ENCODE assay signal across 25 cellular contexts in the genomic region with DNA sequence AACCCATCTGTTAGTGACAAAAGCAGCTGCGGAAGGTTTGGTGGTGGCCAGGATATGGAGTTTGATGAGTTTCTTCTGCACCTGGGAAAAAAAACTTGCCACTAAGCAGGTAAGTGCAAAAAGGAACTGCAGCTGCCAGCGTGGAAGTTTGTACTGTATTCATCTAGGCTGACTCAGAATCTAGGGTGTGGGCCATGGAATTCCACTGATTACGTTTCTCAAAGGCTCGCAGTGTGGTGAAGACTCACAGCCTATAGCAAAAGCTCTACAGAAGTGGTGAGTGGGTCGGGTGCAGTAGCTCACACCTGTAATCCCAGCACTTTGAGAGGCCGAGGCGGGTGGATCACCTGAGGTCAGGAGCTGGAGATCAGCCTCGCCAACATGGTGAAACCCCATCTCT.
"Had no signal": no experiment of that assay in that cellular context is flagged by ENCODE, and none has a peak within 500 bp of the region (broad histone marks: within the 10 kb centered on the region; RNA-seq: fewer than 3 reads in every experiment).

No MANE protein-coding gene starts in this region.

- H3K27me3 Mint-ChIP-seq: activated naive CD4-positive, alpha-beta T cell treated with anti-CD3 and anti-CD28 coated beads, Interleukin-2, amount 50 U/mL, for 24 hours; activated naive CD8-positive, alpha-beta T cell treated with anti-CD3 and anti-CD28 coated beads, Interleukin-2, amount 50 U/mL, for 24 hours; brain; T-helper 17 cell had no signal

- H3K9me3 Mint-ChIP-seq: activated naive CD8-positive, alpha-beta T cell treated with anti-CD3 and anti-CD28 coated beads, Interleukin-2, amount 50 U/mL, for 24 hours had no signal

- H3K4me1 Mint-ChIP-seq: activated naive CD4-positive, alpha-beta T cell treated with anti-CD3 and anti-CD28 coated beads, Interleukin-2, amount 50 U/mL, for 24 hours; activated naive CD8-positive, alpha-beta T cell treated with anti-CD3 and anti-CD28 coated beads, Interleukin-2, amount 50 U/mL, for 24 hours; T-helper 17 cell; WTC11 had no signal

- H3K4me3 Mint-ChIP-seq: activated CD8-positive, alpha-beta T cell treated with anti-CD3 and anti-CD28 coated beads, Interleukin-2, amount 10 ng/mL, durations not matched to agents 7 days and 5 days; activated naive CD4-positive, alpha-beta T cell treated with anti-CD3 and anti-CD28 coated beads, Interleukin-2, amount 50 U/mL, for 24 hours; activated naive CD8-positive, alpha-beta T cell treated with anti-CD3 and anti-CD28 coated beads, Interleukin-2, amount 50 U/mL, for 24 hours; brain; T-helper 17 cell; WTC11 had no signal

- H3K36me3 Mint-ChIP-seq: activated naive CD4-positive, alpha-beta T cell treated with anti-CD3 and anti-CD28 coated beads, Interleukin-2, amount 50 U/mL, for 24 hours; brain had no signal

- ATAC-seq: activated CD8-positive, alpha-beta T cell treated with anti-CD3 and anti-CD28 coated beads, Interleukin-2, amount 10 ng/mL, durations not matched to agents 7 days and 5 days; activated naive CD8-positive, alpha-beta T cell treated with anti-CD3 and anti-CD28 coated beads, Interleukin-2, amount 50 U/mL, for 24 hours; T-helper 17 cell; WTC11 had no signal

- H3K27ac Mint-ChIP-seq: activated CD8-positive, alpha-beta T cell treated with anti-CD3 and anti-CD28 coated beads, Interleukin-2, amount 10 ng/mL, durations not matched to agents 7 days and 5 days; activated naive CD4-positive, alpha-beta T cell treated with anti-CD3 and anti-CD28 coated beads, Interleukin-2, amount 50 U/mL, for 24 hours; activated naive CD8-positive, alpha-beta T cell treated with anti-CD3 and anti-CD28 coated beads, Interleukin-2, amount 50 U/mL, for 24 hours; brain; T-helper 17 cell; WTC11 had no signal

- DNase-seq: activated CD4-positive, alpha-beta T cell treated with anti-CD3 and anti-CD28 coated beads for 48 hours; activated CD4-positive, alpha-beta T cell treated with anti-CD3 and anti-CD28 coated beads, Interleukin-2, amount 50 U/mL, for 4 hours; activated CD4-positive, CD25-positive, alpha-beta regulatory T cell treated with anti-CD3 and anti-CD28 coated beads, Interleukin-2, amount 50 U/mL, for 72 hours; activated CD8-positive, alpha-beta memory T cell treated with anti-CD3 and anti-CD28 coated beads, Interleukin-2, amount 50 U/mL, for 48 hours; activated CD8-positive, alpha-beta T cell treated with anti-CD3 and anti-CD28 coated beads, Interleukin-2, amount 10 ng/mL, durations not matched to agents 7 days and 5 days; activated naive CD8-positive, alpha-beta T cell treated with anti-CD3 and anti-CD28 coated beads, Interleukin-2, amount 50 U/mL, for 24 hours; activated T-cell treated with anti-CD3 and anti-CD28 coated beads, Interleukin-2, amount 50 U/mL, for 1 hour; amniotic stem cell; Karpas-422; MM.1S; NCI-H1105; NCI-H1436; NCI-H1694 treated with DMSO at 0.1 percent for 48 hours; NCI-H2029 treated with DMSO at 0.1 percent for 48 hours; NCI-H345; NCI-H510A; NCI-H69; NK-92 treated with Interleukin-12 subunit alpha and Interleukin-12 subunit beta, amount 100 ng/mL, for 24 hours; Peyer's patch; SHP77 treated with DMSO at 0.1 percent for 48 hours; T-helper 17 cell; T-helper 9 cell had no signal
